ENCODE assay signal across 20 cellular contexts in genomic region chr12:107435072-107435471, GRCh38.
"Had no signal": no experiment of that assay in that cellular context is flagged by ENCODE, and none has a peak within 500 bp of the region (broad histone marks: within the 10 kb centered on the region; RNA-seq: fewer than 3 reads in every experiment).

No MANE protein-coding gene starts in this region.

- H3K4me3 ChIP-seq: coronary artery, left lung, lung, ovary, prostate gland, right atrium auricular region, tibial nerve had no signal

- H3K9me3 ChIP-seq: left lung, ovary, prostate gland, right atrium auricular region, tibial nerve had no signal

- H3K36me3 ChIP-seq: left lung, ovary, prostate gland, right atrium auricular region, tibial nerve had no signal

- H3K27me3 ChIP-seq: left lung, ovary, right atrium auricular region, tibial nerve had no signal

- H3K4me1 ChIP-seq: left lung, prostate gland, right atrium auricular region, tibial nerve had no signal

- H3K27ac ChIP-seq: coronary artery, left lung, ovary, prostate gland, right atrium auricular region, tibial nerve had no signal

- DNase-seq: activated B cell treated with CpG ODN at 0.5 μM for 24 hours; activated CD4-positive, alpha-beta T cell treated with anti-CD3 and anti-CD28 coated beads for 36 hours; activated CD4-positive, alpha-beta T cell treated with anti-CD3 and anti-CD28 coated beads, Interleukin-2, amount 50 U/mL, for 48 hours; activated CD8-positive, alpha-beta memory T cell treated with anti-CD3 and anti-CD28 coated beads, Interleukin-2, amount 50 U/mL, for 48 hours; activated naive CD4-positive, alpha-beta T cell; activated T-cell treated with anti-CD3 and anti-CD28 coated beads, Interleukin-2, amount 50 U/mL, for 4 hours; amniotic stem cell; kidney; left lung; midbrain; natural killer cell; ovary; stimulated activated CD4-positive, alpha-beta T cell treated with anti-CD3 and anti-CD28 coated beads, Interleukin-4, amount 100 ng/mL, for 24 hours; substantia nigra; T-helper 9 cell had no signal
